In the genomic region with DNA sequence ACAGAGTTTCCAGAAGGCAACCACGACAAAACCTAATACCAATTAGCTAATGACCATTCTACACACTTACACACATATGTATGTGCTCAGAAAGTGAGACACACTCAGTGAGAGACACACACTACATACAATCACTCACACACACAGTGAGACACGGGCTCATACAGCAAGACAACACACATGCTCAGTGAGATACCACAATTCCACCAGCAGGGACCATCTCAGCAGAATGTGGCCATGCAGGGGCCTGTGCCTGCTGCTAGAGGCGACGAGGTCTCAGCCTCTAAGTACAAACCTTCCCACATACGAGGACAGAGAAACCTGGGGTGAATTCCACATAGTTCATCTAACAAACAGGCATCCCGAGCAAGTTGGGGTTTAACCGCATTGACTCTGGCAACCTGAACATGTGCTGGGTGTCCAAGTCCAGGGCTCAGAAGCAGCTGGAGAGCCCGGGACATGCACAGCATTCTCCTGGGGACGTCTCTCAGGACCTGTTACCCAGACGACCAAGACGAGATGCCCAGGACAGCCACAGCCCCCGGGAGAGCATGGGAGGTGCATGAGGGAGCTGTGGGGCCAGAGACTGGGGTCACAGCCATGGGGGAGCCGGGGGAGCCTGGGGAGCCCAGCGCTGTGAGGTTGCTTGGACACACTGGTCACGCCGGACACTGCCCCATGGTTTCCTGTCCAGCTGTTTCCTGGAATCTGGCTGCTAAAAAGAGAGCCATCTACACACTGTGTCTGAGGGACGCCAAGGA, we compare ENCODE assay signal across 16 cellular contexts.
DNase-seq lines count a peak whose midpoint lies in the region; ATAC-seq, FAIRE-seq and TF ChIP-seq lines count a peak whose summit lies in the region.
"Had no signal": no experiment of that assay in that cellular context is flagged by ENCODE, and none has a peak within 500 bp of the region (broad histone marks: within the 10 kb centered on the region; RNA-seq: fewer than 3 reads in every experiment).

No MANE protein-coding gene starts in this region.

- H3K9me3 Mint-ChIP-seq in natural killer cell treated with Interleukin-12 subunit alpha and Interleukin-12 subunit beta and Interleukin-15 and Interleukin-18, amount 100 ng/mL, for 72 hours: peaks cover 6% of the 10 kb centered on the region
- no peaks in the 10 kb centered on the region for H3K9me3 Mint-ChIP-seq in natural killer cell

- H3K36me3 ChIP-seq in bronchial epithelial cell (ENCODE audit: control insufficient read depth, insufficient read depth, low read length) (no peaks in the 10 kb centered on the region), osteoblast (ENCODE audit: insufficient read depth, low read length) (no peaks in the 10 kb centered on the region), breast epithelium (no peaks in the 10 kb centered on the region)
- H3K36me3 ChIP-seq: HAP-1 had no signal

- no peaks in the 10 kb centered on the region for H3K27me3 ChIP-seq in bronchial epithelial cell (ENCODE audit: control insufficient read depth, insufficient read depth, low read length)
- H3K27me3 ChIP-seq in osteoblast (ENCODE audit: insufficient read depth, low read length): no peaks in the 10 kb centered on the region
- no peaks in the 10 kb centered on the region for H3K27me3 ChIP-seq in breast epithelium

- peak; percentile 25 for DNase-seq in natural killer cell treated with Interleukin-12 subunit alpha and Interleukin-12 subunit beta and Interleukin-15 and Interleukin-18, amount 100 ng/mL, for 72 hours (ENCODE audit: low spot score)
- DNase-seq in natural killer cell: no peak
- no peak for DNase-seq in bronchial epithelial cell (ENCODE audit: low read depth)
- DNase-seq in osteoblast (ENCODE audit: insufficient read length, low spot score, missing footprints): peak; percentile 69
- DNase-seq in kidney tubule cell (ENCODE audit: low spot score): no peak
- DNase-seq in SHP77 treated with DMSO at 0.1 percent for 48 hours (lab: John Stamatoyannopoulos, UW): no peak
- no peak for DNase-seq in breast epithelium (ENCODE audit: low spot score in 2 of 2)
- DNase-seq in activated CD8-positive, alpha-beta memory T cell treated with anti-CD3 and anti-CD28 coated beads for 24 hours: no peak
- DNase-seq: Caco-2, GF-D8, GOT3 had no signal

- TF ChIP-seq POLR2A in breast epithelium (IDR thresholded peaks at IDR 0.05): no peak

- intact Hi-C loops in natural killer cell (cut with micrococcal nuclease): no loop called here
- intact Hi-C loops in breast epithelium (cut with DNase I; ENCODE audit: low total_unique reads): no loop called here

- no peak overlapping the region for H2AFZ ChIP-seq in osteoblast (ENCODE audit: low read length)

- TF ChIP-seq CTCF in natural killer cell (IDR thresholded peaks at IDR 0.05) (no peak), bronchial epithelial cell (IDR thresholded peaks at IDR 0.05; ENCODE audit: insufficient read depth, low read length, severe bottlenecking) (no peak), osteoblast (IDR thresholded peaks at IDR 0.05; ENCODE audit: extremely low read depth, low read depth, low read length) (no peak), breast epithelium (IDR thresholded peaks at IDR 0.05) (no peak)

- no peak for ATAC-seq in natural killer cell treated with Interleukin-12 subunit alpha and Interleukin-12 subunit beta and Interleukin-15 and Interleukin-18, amount 100 ng/mL, for 72 hours
- no peak for ATAC-seq in natural killer cell

- FAIRE-seq in bronchial epithelial cell (lab: Jason Lieb, UNC): peak; percentile 32
- FAIRE-seq: GM19239 had no signal

- H3K4me1 ChIP-seq in osteoblast (ENCODE audit: insufficient read depth, low read length) (no peaks in the 10 kb centered on the region), breast epithelium (no peaks in the 10 kb centered on the region)
- H3K4me1 ChIP-seq: Caco-2, HAP-1 had no signal

- H3K9me3 ChIP-seq in osteoblast (ENCODE audit: low read depth, low read length) (peaks cover 2% of the 10 kb centered on the region), breast epithelium (peaks cover 7 to 17% of the 10 kb centered on the region in 2 donors)
- H3K9me3 ChIP-seq: HAP-1 had no signal

- H3K4me1 Mint-ChIP-seq in natural killer cell treated with Interleukin-12 subunit alpha and Interleukin-12 subunit beta and Interleukin-15 and Interleukin-18, amount 100 ng/mL, for 72 hours (ENCODE audit: low read depth in 2 of 2): no peaks in the 10 kb centered on the region
- no peaks in the 10 kb centered on the region for H3K4me1 Mint-ChIP-seq in natural killer cell
- H3K4me1 Mint-ChIP-seq: B cell; CD14-positive monocyte; CD8-positive, alpha-beta memory T cell had no signal

- no peak overlapping the region for H3K27ac Mint-ChIP-seq in natural killer cell treated with Interleukin-12 subunit alpha and Interleukin-12 subunit beta and Interleukin-15 and Interleukin-18, amount 100 ng/mL, for 72 hours
- no peak overlapping the region for H3K27ac Mint-ChIP-seq in natural killer cell
- H3K27ac Mint-ChIP-seq: B cell; CD14-positive monocyte; CD8-positive, alpha-beta memory T cell had no signal

- H4K20me1 ChIP-seq in osteoblast (ENCODE audit: insufficient read depth, low read length): no peaks in the 10 kb centered on the region

- no peak overlapping the region for H3K4me3 Mint-ChIP-seq in natural killer cell treated with Interleukin-12 subunit alpha and Interleukin-12 subunit beta and Interleukin-15 and Interleukin-18, amount 100 ng/mL, for 72 hours
- no peak overlapping the region for H3K4me3 Mint-ChIP-seq in natural killer cell
- H3K4me3 Mint-ChIP-seq: B cell; CD14-positive monocyte; CD8-positive, alpha-beta memory T cell had no signal

- H3K79me2 ChIP-seq in osteoblast (ENCODE audit: insufficient read depth, low read length): no peaks in the 10 kb centered on the region

- H3K4me2 ChIP-seq in osteoblast (ENCODE audit: insufficient read depth, low read length): no peak overlapping the region

- no peak overlapping the region for H3K27ac ChIP-seq in osteoblast (ENCODE audit: low read depth, low read length)
- H3K27ac ChIP-seq in breast epithelium: no peak overlapping the region

- no peaks in the 10 kb centered on the region for H3K27me3 Mint-ChIP-seq in natural killer cell treated with Interleukin-12 subunit alpha and Interleukin-12 subunit beta and Interleukin-15 and Interleukin-18, amount 100 ng/mL, for 72 hours
- H3K27me3 Mint-ChIP-seq in natural killer cell (ENCODE audit: low read depth in 2 of 2): no peaks in the 10 kb centered on the region
- H3K27me3 Mint-ChIP-seq: B cell had no signal

- H3K36me3 Mint-ChIP-seq in natural killer cell treated with Interleukin-12 subunit alpha and Interleukin-12 subunit beta and Interleukin-15 and Interleukin-18, amount 100 ng/mL, for 72 hours: no peaks in the 10 kb centered on the region
- no peaks in the 10 kb centered on the region for H3K36me3 Mint-ChIP-seq in natural killer cell
- H3K36me3 Mint-ChIP-seq: CD14-positive monocyte; CD8-positive, alpha-beta memory T cell had no signal

- H3K4me3 ChIP-seq in bronchial epithelial cell (ENCODE audit: low read depth, low read length) (no peak overlapping the region), osteoblast (ENCODE audit: insufficient read depth, low read length) (no peak overlapping the region), breast epithelium (no peak overlapping the region)
- H3K4me3 ChIP-seq: HAP-1 had no signal

Comparison
In these comparisons a context has a peak if more than half of its experiments do, and no peak if none do; other contexts are left out.
1. DNase-seq: peak in natural killer cell treated with Interleukin-12 subunit alpha and Interleukin-12 subunit beta and Interleukin-15 and Interleukin-18, amount 100 ng/mL, for 72 hours (single experiment) and osteoblast (single experiment); none in natural killer cell (single experiment), bronchial epithelial cell (single experiment), kidney tubule cell (single experiment), SHP77 treated with DMSO at 0.1 percent for 48 hours (single experiment), breast epithelium (0 of 2) and activated CD8-positive, alpha-beta memory T cell treated with anti-CD3 and anti-CD28 coated beads for 24 hours (single experiment).